Comparison of ENCODE assay signal across 1 cellular context in the genomic region with DNA sequence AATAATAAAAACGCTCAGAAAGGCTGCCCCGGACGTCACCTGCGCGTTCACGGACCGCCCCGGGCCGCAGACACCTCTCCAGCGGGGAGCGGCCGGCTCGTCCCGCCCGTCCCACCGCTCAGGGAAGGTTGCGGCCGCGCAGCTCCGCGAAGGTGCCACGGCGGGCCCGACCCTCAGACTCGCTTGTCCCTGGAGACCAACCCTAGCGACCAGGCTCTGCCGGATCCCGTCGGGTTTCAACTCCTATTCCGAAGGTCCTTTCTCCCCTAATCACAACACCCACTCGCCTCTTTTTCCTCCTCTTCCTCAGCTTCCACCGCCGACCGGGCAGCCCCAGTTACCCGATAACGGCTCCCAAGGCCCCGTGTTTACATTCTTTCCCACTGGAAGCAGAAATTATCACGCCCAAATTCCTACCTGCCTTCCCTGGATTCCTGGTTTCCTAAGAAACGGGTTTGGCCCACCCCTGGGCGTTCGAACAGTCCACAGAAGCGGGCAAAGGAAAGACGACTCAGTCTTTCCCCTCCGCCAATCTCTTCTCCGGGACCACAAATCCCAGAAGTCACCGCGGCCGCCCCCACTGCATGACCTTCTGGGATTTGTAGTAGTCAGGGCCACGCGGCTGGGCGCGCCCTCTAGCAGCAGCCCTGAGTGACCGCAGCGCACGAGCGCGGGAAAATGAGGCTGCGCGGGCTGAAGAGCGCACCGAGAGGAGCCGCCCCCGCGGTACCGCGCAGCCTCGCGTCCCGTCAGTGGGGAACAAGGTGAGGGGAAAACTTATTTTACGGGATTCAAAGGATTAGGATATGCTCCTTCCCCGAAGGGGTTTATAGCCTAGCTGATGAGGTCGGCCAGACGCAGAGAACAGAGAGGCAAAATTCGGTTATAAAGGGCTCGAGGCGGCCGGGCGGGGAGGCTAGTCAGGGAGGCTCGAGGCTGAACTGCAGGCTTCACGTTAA.
A peak's percentile ranks its signal among the peaks of the same experiment; 100 is the strongest.
TF ChIP-seq lines count a peak whose summit lies in the region.

A gene with protein sequence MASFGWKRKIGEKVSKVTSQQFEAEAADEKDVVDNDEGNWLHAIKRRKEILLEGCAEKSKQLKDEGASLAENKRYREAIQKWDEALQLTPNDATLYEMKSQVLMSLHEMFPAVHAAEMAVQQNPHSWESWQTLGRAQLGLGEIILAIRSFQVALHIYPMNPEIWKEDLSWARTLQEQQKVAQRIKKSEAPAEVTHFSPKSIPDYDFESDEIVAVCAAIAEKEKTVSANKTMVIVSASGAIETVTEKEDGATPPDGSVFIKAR (minus strand): TSS at position 555 of the 959 bp plus-strand sequence. CDS start 8,943 bp downstream, outside the sequence.

TF ChIP-seq in K562, 482 proteins besides CTCF, POLR2A, EP300 and RAD21 (continued from another document and continues in another):
- TF ChIP-seq, protein P1, sequence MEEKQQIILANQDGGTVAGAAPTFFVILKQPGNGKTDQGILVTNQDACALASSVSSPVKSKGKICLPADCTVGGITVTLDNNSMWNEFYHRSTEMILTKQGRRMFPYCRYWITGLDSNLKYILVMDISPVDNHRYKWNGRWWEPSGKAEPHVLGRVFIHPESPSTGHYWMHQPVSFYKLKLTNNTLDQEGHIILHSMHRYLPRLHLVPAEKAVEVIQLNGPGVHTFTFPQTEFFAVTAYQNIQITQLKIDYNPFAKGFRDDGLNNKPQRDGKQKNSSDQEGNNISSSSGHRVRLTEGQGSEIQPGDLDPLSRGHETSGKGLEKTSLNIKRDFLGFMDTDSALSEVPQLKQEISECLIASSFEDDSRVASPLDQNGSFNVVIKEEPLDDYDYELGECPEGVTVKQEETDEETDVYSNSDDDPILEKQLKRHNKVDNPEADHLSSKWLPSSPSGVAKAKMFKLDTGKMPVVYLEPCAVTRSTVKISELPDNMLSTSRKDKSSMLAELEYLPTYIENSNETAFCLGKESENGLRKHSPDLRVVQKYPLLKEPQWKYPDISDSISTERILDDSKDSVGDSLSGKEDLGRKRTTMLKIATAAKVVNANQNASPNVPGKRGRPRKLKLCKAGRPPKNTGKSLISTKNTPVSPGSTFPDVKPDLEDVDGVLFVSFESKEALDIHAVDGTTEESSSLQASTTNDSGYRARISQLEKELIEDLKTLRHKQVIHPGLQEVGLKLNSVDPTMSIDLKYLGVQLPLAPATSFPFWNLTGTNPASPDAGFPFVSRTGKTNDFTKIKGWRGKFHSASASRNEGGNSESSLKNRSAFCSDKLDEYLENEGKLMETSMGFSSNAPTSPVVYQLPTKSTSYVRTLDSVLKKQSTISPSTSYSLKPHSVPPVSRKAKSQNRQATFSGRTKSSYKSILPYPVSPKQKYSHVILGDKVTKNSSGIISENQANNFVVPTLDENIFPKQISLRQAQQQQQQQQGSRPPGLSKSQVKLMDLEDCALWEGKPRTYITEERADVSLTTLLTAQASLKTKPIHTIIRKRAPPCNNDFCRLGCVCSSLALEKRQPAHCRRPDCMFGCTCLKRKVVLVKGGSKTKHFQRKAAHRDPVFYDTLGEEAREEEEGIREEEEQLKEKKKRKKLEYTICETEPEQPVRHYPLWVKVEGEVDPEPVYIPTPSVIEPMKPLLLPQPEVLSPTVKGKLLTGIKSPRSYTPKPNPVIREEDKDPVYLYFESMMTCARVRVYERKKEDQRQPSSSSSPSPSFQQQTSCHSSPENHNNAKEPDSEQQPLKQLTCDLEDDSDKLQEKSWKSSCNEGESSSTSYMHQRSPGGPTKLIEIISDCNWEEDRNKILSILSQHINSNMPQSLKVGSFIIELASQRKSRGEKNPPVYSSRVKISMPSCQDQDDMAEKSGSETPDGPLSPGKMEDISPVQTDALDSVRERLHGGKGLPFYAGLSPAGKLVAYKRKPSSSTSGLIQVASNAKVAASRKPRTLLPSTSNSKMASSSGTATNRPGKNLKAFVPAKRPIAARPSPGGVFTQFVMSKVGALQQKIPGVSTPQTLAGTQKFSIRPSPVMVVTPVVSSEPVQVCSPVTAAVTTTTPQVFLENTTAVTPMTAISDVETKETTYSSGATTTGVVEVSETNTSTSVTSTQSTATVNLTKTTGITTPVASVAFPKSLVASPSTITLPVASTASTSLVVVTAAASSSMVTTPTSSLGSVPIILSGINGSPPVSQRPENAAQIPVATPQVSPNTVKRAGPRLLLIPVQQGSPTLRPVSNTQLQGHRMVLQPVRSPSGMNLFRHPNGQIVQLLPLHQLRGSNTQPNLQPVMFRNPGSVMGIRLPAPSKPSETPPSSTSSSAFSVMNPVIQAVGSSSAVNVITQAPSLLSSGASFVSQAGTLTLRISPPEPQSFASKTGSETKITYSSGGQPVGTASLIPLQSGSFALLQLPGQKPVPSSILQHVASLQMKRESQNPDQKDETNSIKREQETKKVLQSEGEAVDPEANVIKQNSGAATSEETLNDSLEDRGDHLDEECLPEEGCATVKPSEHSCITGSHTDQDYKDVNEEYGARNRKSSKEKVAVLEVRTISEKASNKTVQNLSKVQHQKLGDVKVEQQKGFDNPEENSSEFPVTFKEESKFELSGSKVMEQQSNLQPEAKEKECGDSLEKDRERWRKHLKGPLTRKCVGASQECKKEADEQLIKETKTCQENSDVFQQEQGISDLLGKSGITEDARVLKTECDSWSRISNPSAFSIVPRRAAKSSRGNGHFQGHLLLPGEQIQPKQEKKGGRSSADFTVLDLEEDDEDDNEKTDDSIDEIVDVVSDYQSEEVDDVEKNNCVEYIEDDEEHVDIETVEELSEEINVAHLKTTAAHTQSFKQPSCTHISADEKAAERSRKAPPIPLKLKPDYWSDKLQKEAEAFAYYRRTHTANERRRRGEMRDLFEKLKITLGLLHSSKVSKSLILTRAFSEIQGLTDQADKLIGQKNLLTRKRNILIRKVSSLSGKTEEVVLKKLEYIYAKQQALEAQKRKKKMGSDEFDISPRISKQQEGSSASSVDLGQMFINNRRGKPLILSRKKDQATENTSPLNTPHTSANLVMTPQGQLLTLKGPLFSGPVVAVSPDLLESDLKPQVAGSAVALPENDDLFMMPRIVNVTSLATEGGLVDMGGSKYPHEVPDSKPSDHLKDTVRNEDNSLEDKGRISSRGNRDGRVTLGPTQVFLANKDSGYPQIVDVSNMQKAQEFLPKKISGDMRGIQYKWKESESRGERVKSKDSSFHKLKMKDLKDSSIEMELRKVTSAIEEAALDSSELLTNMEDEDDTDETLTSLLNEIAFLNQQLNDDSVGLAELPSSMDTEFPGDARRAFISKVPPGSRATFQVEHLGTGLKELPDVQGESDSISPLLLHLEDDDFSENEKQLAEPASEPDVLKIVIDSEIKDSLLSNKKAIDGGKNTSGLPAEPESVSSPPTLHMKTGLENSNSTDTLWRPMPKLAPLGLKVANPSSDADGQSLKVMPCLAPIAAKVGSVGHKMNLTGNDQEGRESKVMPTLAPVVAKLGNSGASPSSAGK (IDR thresholded peaks at IDR 0.05), result peak; percentile 97
- peak; percentile 92; the same call in 1 of the 2 replicates for TF ChIP-seq ZNF766 (CRISPR knock-in tag; conservative IDR thresholded peaks at IDR 0.05)
- TF ChIP-seq, protein P2, sequence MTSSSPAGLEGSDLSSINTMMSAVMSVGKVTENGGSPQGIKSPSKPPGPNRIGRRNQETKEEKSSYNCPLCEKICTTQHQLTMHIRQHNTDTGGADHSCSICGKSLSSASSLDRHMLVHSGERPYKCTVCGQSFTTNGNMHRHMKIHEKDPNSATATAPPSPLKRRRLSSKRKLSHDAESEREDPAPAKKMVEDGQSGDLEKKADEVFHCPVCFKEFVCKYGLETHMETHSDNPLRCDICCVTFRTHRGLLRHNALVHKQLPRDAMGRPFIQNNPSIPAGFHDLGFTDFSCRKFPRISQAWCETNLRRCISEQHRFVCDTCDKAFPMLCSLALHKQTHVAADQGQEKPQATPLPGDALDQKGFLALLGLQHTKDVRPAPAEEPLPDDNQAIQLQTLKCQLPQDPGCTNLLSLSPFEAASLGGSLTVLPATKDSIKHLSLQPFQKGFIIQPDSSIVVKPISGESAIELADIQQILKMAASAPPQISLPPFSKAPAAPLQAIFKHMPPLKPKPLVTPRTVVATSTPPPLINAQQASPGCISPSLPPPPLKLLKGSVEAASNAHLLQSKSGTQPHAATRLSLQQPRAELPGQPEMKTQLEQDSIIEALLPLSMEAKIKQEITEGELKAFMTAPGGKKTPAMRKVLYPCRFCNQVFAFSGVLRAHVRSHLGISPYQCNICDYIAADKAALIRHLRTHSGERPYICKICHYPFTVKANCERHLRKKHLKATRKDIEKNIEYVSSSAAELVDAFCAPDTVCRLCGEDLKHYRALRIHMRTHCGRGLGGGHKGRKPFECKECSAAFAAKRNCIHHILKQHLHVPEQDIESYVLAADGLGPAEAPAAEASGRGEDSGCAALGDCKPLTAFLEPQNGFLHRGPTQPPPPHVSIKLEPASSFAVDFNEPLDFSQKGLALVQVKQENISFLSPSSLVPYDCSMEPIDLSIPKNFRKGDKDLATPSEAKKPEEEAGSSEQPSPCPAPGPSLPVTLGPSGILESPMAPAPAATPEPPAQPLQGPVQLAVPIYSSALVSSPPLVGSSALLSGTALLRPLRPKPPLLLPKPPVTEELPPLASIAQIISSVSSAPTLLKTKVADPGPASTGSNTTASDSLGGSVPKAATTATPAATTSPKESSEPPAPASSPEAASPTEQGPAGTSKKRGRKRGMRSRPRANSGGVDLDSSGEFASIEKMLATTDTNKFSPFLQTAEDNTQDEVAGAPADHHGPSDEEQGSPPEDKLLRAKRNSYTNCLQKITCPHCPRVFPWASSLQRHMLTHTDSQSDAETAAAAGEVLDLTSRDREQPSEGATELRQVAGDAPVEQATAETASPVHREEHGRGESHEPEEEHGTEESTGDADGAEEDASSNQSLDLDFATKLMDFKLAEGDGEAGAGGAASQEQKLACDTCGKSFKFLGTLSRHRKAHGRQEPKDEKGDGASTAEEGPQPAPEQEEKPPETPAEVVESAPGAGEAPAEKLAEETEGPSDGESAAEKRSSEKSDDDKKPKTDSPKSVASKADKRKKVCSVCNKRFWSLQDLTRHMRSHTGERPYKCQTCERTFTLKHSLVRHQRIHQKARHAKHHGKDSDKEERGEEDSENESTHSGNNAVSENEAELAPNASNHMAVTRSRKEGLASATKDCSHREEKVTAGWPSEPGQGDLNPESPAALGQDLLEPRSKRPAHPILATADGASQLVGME (CRISPR knock-in tag; IDR thresholded peaks at IDR 0.05), result no peak
- TF ChIP-seq ILK (tag; IDR thresholded peaks at IDR 0.05; ENCODE audit: borderline replicate concordance, low read depth), result no peak
- TF ChIP-seq TBL1XR1 (IDR thresholded peaks at IDR 0.05; ENCODE audit: low read length in 2 of 2), result peak in 1 of 2 experiments; percentile 30; a peak in 1 of 4 replicates
- TF ChIP-seq CTBP1 (IDR thresholded peaks at IDR 0.05; ENCODE audit: borderline replicate concordance), result peak; percentile 88
- no peak for TF ChIP-seq BRCA1 (IDR thresholded peaks at IDR 0.05)
- TF ChIP-seq BRCA1 (CRISPR knock-in tag; IDR thresholded peaks at IDR 0.05), result peak; percentile 92; the same call in 1 of the 2 replicates
- TF ChIP-seq ZNF253 (CRISPR knock-in tag; conservative IDR thresholded peaks at IDR 0.05), result no peak
- TF ChIP-seq SMARCE1 (IDR thresholded peaks at IDR 0.05), result no peak
- TF ChIP-seq, protein P3, sequence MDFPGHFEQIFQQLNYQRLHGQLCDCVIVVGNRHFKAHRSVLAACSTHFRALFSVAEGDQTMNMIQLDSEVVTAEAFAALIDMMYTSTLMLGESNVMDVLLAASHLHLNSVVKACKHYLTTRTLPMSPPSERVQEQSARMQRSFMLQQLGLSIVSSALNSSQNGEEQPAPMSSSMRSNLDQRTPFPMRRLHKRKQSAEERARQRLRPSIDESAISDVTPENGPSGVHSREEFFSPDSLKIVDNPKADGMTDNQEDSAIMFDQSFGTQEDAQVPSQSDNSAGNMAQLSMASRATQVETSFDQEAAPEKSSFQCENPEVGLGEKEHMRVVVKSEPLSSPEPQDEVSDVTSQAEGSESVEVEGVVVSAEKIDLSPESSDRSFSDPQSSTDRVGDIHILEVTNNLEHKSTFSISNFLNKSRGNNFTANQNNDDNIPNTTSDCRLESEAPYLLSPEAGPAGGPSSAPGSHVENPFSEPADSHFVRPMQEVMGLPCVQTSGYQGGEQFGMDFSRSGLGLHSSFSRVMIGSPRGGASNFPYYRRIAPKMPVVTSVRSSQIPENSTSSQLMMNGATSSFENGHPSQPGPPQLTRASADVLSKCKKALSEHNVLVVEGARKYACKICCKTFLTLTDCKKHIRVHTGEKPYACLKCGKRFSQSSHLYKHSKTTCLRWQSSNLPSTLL (IDR thresholded peaks at IDR 0.05), result no peak
- TF ChIP-seq CCNT2 (IDR thresholded peaks at IDR 0.05; ENCODE audit: borderline replicate concordance, extremely low read depth, insufficient read length, low read depth, low read length), result peak; percentile 83
- TF ChIP-seq, protein P4, sequence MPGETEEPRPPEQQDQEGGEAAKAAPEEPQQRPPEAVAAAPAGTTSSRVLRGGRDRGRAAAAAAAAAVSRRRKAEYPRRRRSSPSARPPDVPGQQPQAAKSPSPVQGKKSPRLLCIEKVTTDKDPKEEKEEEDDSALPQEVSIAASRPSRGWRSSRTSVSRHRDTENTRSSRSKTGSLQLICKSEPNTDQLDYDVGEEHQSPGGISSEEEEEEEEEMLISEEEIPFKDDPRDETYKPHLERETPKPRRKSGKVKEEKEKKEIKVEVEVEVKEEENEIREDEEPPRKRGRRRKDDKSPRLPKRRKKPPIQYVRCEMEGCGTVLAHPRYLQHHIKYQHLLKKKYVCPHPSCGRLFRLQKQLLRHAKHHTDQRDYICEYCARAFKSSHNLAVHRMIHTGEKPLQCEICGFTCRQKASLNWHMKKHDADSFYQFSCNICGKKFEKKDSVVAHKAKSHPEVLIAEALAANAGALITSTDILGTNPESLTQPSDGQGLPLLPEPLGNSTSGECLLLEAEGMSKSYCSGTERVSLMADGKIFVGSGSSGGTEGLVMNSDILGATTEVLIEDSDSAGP (CRISPR knock-in tag; IDR thresholded peaks at IDR 0.05), result peak; percentile 52
- TF ChIP-seq, protein P5, sequence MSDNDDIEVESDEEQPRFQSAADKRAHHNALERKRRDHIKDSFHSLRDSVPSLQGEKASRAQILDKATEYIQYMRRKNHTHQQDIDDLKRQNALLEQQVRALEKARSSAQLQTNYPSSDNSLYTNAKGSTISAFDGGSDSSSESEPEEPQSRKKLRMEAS (CRISPR knock-in tag; IDR thresholded peaks at IDR 0.05), result peak; percentile 99
- no peak for TF ChIP-seq TAF15 (IDR thresholded peaks at IDR 0.05; ENCODE audit: low read depth, low read length)
- 0 out of 2 replicates have a peak, but pooled peaks have one; percentile 14 for TF ChIP-seq MEF2A (IDR thresholded peaks at IDR 0.05; ENCODE audit: control insufficient read depth, low read depth, low read length)
- TF ChIP-seq ZNF23 (CRISPR knock-in tag; IDR thresholded peaks at IDR 0.05), result no peak
- TF ChIP-seq PHB (CRISPR knock-in tag; IDR thresholded peaks at IDR 0.05), result no peak
- TF ChIP-seq PURB (CRISPR knock-in tag; IDR thresholded peaks at IDR 0.05; ENCODE audit: low read depth), result no peak
- TF ChIP-seq ARNT (IDR thresholded peaks at IDR 0.05), result 0 out of 4 replicates have a peak, but pooled peaks of 1 of the 2 experiments have one; percentile 26
- TF ChIP-seq, protein P6, sequence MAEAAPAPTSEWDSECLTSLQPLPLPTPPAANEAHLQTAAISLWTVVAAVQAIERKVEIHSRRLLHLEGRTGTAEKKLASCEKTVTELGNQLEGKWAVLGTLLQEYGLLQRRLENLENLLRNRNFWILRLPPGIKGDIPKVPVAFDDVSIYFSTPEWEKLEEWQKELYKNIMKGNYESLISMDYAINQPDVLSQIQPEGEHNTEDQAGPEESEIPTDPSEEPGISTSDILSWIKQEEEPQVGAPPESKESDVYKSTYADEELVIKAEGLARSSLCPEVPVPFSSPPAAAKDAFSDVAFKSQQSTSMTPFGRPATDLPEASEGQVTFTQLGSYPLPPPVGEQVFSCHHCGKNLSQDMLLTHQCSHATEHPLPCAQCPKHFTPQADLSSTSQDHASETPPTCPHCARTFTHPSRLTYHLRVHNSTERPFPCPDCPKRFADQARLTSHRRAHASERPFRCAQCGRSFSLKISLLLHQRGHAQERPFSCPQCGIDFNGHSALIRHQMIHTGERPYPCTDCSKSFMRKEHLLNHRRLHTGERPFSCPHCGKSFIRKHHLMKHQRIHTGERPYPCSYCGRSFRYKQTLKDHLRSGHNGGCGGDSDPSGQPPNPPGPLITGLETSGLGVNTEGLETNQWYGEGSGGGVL (CRISPR knock-in tag; IDR thresholded peaks at IDR 0.05), result no peak
- TF ChIP-seq POU5F1 (IDR thresholded peaks at IDR 0.05; ENCODE audit: borderline replicate concordance, low read depth, low read length, partially characterized antibody), result peak; percentile 87
- TF ChIP-seq ELF4 (CRISPR knock-in tag; IDR thresholded peaks at IDR 0.05), result 0 out of 2 replicates have a peak, but pooled peaks have one; percentile 3
